Comparison of ENCODE assay signal across 11 cellular contexts in genomic region chr13:30587231-30587630, GRCh38.
"Had no signal": no experiment of that assay in that cellular context is flagged by ENCODE, and none has a peak within 500 bp of the region (broad histone marks: within the 10 kb centered on the region; RNA-seq: fewer than 3 reads in every experiment).

No MANE protein-coding gene starts in this region.

- H3K36me3 ChIP-seq: HAP-1 had no signal

- ATAC-seq: GM23338, HCT116 had no signal

- FAIRE-seq: H1, H54 had no signal

- H3K4me3 ChIP-seq: GM23248, GM23338, HAP-1 had no signal

- DNase-seq: GM23248, GOT3, H7, H9, HCEC 1CT, HFFc6 had no signal

- H3K4me2 ChIP-seq: GM23338 had no signal

- H3K4me1 ChIP-seq: HAP-1 had no signal

- H3K9ac ChIP-seq: GM23248 had no signal

- H3K9me3 ChIP-seq: HAP-1 had no signal

- H3K27ac ChIP-seq: GM23248 had no signal

- H2AFZ ChIP-seq: GM23248, GM23338 had no signal
